Comparison of ENCODE assay signal across 7 cellular contexts in genomic region chr12:118103231-118103600, GRCh38. TPM values are rescaled to one million over a fixed set of nuclear protein-coding genes. Genes with fewer than 3 reads are reported as not detected.
DNase-seq lines count a peak whose midpoint lies in the region; ATAC-seq and TF ChIP-seq lines count a peak whose summit lies in the region.

No MANE protein-coding gene starts in this region.

- peaks cover 7% of the 10 kb centered on the region for H3K27me3 Mint-ChIP-seq in activated naive CD8-positive, alpha-beta T cell

- DNase-seq in GM12864 (ENCODE audit: low read depth) (no peak), Kasumi-1 (lab: John Stamatoyannopoulos, UW) (peak; percentile 28 to 34), SIG-M5 (lab: John Stamatoyannopoulos, UW) (no peak)

- TF ChIP-seq CTCF in GM12864 (IDR thresholded peaks at IDR 0.05; ENCODE audit: low read depth, low read length, missing control alignments) = no peak

- H3K9me3 ChIP-seq in skeletal muscle tissue (ENCODE audit: control insufficient read depth in 3 of 3, low read length in 3 of 3) = no peaks in the 10 kb centered on the region

- peak overlapping the region; percentile 85 for H3K27ac ChIP-seq in skeletal muscle tissue (ENCODE audit: low read depth, low read length)

- peak overlapping the region; percentile 92 for H3K4me3 Mint-ChIP-seq in activated naive CD8-positive, alpha-beta T cell

- peaks cover 2% of the 10 kb centered on the region for H3K36me3 Mint-ChIP-seq in activated naive CD8-positive, alpha-beta T cell

- peaks cover 7% of the 10 kb centered on the region for H3K4me1 Mint-ChIP-seq in activated naive CD8-positive, alpha-beta T cell (ENCODE audit: low read depth)

- H3K4me3 ChIP-seq in GM12864 (ENCODE audit: low read depth, low read length) (peak overlapping the region; percentile 56), iPS-11a (ENCODE audit: low read depth, low read length) (peak overlapping the region; percentile 92), skeletal muscle tissue (ENCODE audit: low read length in 3 of 3) (peak overlapping the region; percentile 81 to 85 (median 84))

- peak overlapping the region; percentile 85 to 90 (median 88) for H3K9ac ChIP-seq in skeletal muscle tissue (ENCODE audit: low read depth in 1 of 3, low read length in 3 of 3)

- no peak for ATAC-seq in GM18517 (IDR thresholded peaks at IDR 0.05; ENCODE audit: unreplicated experiment)

- no peaks in the 10 kb centered on the region for H3K27me3 ChIP-seq in skeletal muscle tissue (ENCODE audit: control insufficient read depth in 3 of 3, insufficient read depth in 3 of 3, low read length in 3 of 3)

- peaks cover 7 to 14% (median 10%) of the 10 kb centered on the region in 3 donors for H3K4me1 ChIP-seq in skeletal muscle tissue (ENCODE audit: control insufficient read depth in 3 of 3, insufficient read depth in 3 of 3, low read length in 3 of 3)

- no peaks in the 10 kb centered on the region for H3K9me3 Mint-ChIP-seq in activated naive CD8-positive, alpha-beta T cell (ENCODE audit: low read depth)

- no peaks in the 10 kb centered on the region for H3K36me3 ChIP-seq in skeletal muscle tissue (ENCODE audit: control insufficient read depth in 3 of 3, insufficient read depth in 3 of 3, low read length in 3 of 3)

- H3K27ac Mint-ChIP-seq in activated naive CD8-positive, alpha-beta T cell = no peak overlapping the region

RNA-seq across cellular contexts. Expression of gene VSIG10, which starts 0.6 kb away (rescaled TPM):
- total RNA-seq in skeletal muscle tissue = 20.4 TPM

RNA-seq across cellular contexts. Expression of gene PEBP1, which starts 32.7 kb away (rescaled TPM):
- total RNA-seq in skeletal muscle tissue = 124 TPM

RNA-seq across cellular contexts. Expression of gene WSB2, which starts 42.2 kb away (rescaled TPM):
- total RNA-seq in skeletal muscle tissue = 96.6 TPM

Comparison
In these comparisons a context has a peak if more than half of its experiments do, and no peak if none do; other contexts are left out.
1. DNase-seq: peak in Kasumi-1 (2 of 2); none in GM12864 (single experiment) and SIG-M5 (single experiment).
2. Peak in every context shown above with its lines, with median percentiles within 50 percentile points of each other: H3K4me3 ChIP-seq.